ENCODE assay signal across 8 cellular contexts in the genomic region with DNA sequence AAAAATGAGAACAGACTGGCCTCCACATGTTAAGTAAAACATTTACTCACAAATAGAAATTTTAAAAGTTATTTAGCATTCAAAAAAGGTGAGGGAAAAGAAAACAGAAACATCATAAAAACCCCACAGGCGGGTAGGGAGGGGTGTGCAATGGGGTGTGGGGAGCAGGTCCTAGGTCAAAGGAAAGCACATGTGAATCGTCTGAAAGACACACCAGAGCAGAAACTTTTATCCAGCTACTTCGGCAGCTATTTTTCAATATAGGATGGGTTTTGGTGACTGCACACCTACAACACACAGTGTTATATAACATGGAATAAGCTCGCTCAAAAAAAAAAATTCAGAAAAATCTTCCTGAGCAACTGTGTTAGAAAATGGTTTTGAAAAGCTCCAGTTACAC. TPM values are rescaled to one million over a fixed set of nuclear protein-coding genes. Genes with fewer than 3 reads are reported as not detected.
DNase-seq lines count a peak whose midpoint lies in the region; ATAC-seq, FAIRE-seq and TF ChIP-seq lines count a peak whose summit lies in the region.

No MANE protein-coding gene starts in this region.

- no peaks in the 10 kb centered on the region for H3K27me3 ChIP-seq in HUES48 (ENCODE audit: control insufficient read depth, insufficient read depth, low read length)
- H3K27me3 ChIP-seq in upper lobe of right lung: no peaks in the 10 kb centered on the region

- H3K9me3 ChIP-seq in A549: no peaks in the 10 kb centered on the region
- H3K9me3 ChIP-seq in HUES48 (ENCODE audit: control insufficient read depth, insufficient read depth, low read length): no peaks in the 10 kb centered on the region
- no peaks in the 10 kb centered on the region for H3K9me3 ChIP-seq in upper lobe of right lung

- no peak for FAIRE-seq in A549 (lab: Jason Lieb, UNC)

- intact Hi-C loops in lower leg skin (cut with DNase I; ENCODE audit: low total_unique reads) (no loop called here), upper lobe of right lung (cut with DNase I) (no loop called here)

- H3K4me2 ChIP-seq in A549: peak overlapping the region; percentile 79

- no peak for TF ChIP-seq EP300 in A549 (IDR thresholded peaks at IDR 0.05)

- TF ChIP-seq CTCF in A549 (IDR thresholded peaks at IDR 0.05) (no peak), astrocyte of the spinal cord (IDR thresholded peaks at IDR 0.05; ENCODE audit: low read depth, low read length) (no peak), lower leg skin (IDR thresholded peaks at IDR 0.05) (no peak), upper lobe of right lung (IDR thresholded peaks at IDR 0.05) (no peak)

- 0 out of 2 replicates have a peak overlapping the region, but pooled peaks have one; percentile 51 for H3K9ac ChIP-seq in HUES48 (ENCODE audit: low read depth, low read length)

- POLR2A ChIA-PET in A549 (lab: Yijun Ruan, JAX): interaction anchor here (1.0 to 1.3 kb wide), 3 partner anchors 80 to 438 kb away, joined by 3 read pairs; partner anchors contain the start of genes ABCE1 and ANAPC10

- CTCF ChIA-PET in A549 (lab: Yijun Ruan, JAX): interaction anchor here (1.1 to 2.0 kb wide), 2 partner anchors 19 to 438 kb away, joined by 3 to 6 read pairs; no protein-coding TSS in a partner anchor

- 4% methylated on average over 4 of the region's 4 CpGs for WGBS in A549 (ENCODE audit: missing lambda C conversion rate)
- 7 to 8% methylated on average over 4 of the region's 4 CpGs for WGBS in lower leg skin, 2 donors

- H3K4me1 ChIP-seq in A549: peaks cover 13% of the 10 kb centered on the region; the same call in 2 of the 3 replicates
- peaks cover 19% of the 10 kb centered on the region for H3K4me1 ChIP-seq in HUES48 (ENCODE audit: control insufficient read depth, insufficient read depth, low read length)
- peaks cover 37% of the 10 kb centered on the region for H3K4me1 ChIP-seq in upper lobe of right lung

- H3K27ac ChIP-seq in A549: peak overlapping the region; percentile 85 to 99; a peak in 5 of 6 replicates
- H3K27ac ChIP-seq in HUES48 (ENCODE audit: low read depth, low read length): peak overlapping the region; percentile 64
- H3K27ac ChIP-seq in upper lobe of right lung: peak overlapping the region; percentile 96

- in situ Hi-C loops in astrocyte of the spinal cord (cut with HindIII; ENCODE audit: low sequenced_read_pairs): no loop called here

- no peak for DNase-seq in A549 (ENCODE audit: low read depth in 1 of 2, low spot score in 1 of 2)
- DNase-seq in astrocyte of the spinal cord (ENCODE audit: low read depth, low spot score): no peak
- DNase-seq in lower leg skin (ENCODE audit: low spot score in 2 of 2): no peak
- no peak for DNase-seq in upper lobe of right lung
- DNase-seq in NCI-H2196 treated with DMSO at 0.1 percent for 48 hours (lab: John Stamatoyannopoulos, UW; ENCODE audit: unreplicated experiment): no peak
- DNase-seq in AG08395 (ENCODE audit: low spot score): no peak

- TF ChIP-seq RAD21 in A549 (conservative IDR thresholded peaks at IDR 0.05 in 1 of 2, IDR thresholded peaks at IDR 0.05 in 1 of 2): no peak

- peaks cover 9% of the 10 kb centered on the region for H3K36me3 ChIP-seq in HUES48 (ENCODE audit: control insufficient read depth, insufficient read depth, low read length)
- peaks cover 7% of the 10 kb centered on the region for H3K36me3 ChIP-seq in upper lobe of right lung

- TF ChIP-seq POLR2A in A549 (IDR thresholded peaks at IDR 0.05; ENCODE audit: low read length): no peak
- no peak for TF ChIP-seq POLR2A in lower leg skin (IDR thresholded peaks at IDR 0.05)

- peak overlapping the region; percentile 65 for H3K4me3 ChIP-seq in A549
- peak overlapping the region; percentile 68 for H3K4me3 ChIP-seq in HUES48 (ENCODE audit: low read depth, low read length)
- peak overlapping the region; percentile 79 for H3K4me3 ChIP-seq in astrocyte of the spinal cord (ENCODE audit: low read depth, low read length)
- peak overlapping the region; percentile 89 for H3K4me3 ChIP-seq in lower leg skin (ENCODE audit: low read depth, poor library complexity, severe bottlenecking)
- H3K4me3 ChIP-seq in upper lobe of right lung: peak overlapping the region; percentile 73

- ATAC-seq in A549 (no peak), upper lobe of right lung (no peak), HG02588 (IDR thresholded peaks at IDR 0.05; ENCODE audit: unreplicated experiment) (no peak)

TF ChIP-seq in A549, 52 proteins besides CTCF, POLR2A, EP300 and RAD21:
- no peak for TF ChIP-seq NR3C1 (IDR thresholded peaks at IDR 0.05)
- no peak for TF ChIP-seq HEYL (CRISPR knock-in tag; IDR thresholded peaks at IDR 0.05)
- TF ChIP-seq JUNB (IDR thresholded peaks at IDR 0.05): no peak
- no peak for TF ChIP-seq HOXB5 (CRISPR knock-in tag; IDR thresholded peaks at IDR 0.05)
- TF ChIP-seq SMC3 (IDR thresholded peaks at IDR 0.05): no peak
- TF ChIP-seq HDAC2 (IDR thresholded peaks at IDR 0.05): no peak
- no peak for TF ChIP-seq ZNF302 (CRISPR knock-in tag; IDR thresholded peaks at IDR 0.05)
- no peak for TF ChIP-seq NFE2L2 (conservative IDR thresholded peaks at IDR 0.05; ENCODE audit: low read length)
- TF ChIP-seq HOXB13 (CRISPR knock-in tag; IDR thresholded peaks at IDR 0.05; ENCODE audit: low read depth): no peak
- no peak for TF ChIP-seq BHLHE40 (IDR thresholded peaks at IDR 0.05; ENCODE audit: low read depth, low read length)
- TF ChIP-seq ZC3H11A (IDR thresholded peaks at IDR 0.05): no peak

RNA-seq across cellular contexts. Expression of gene OTUD4, which starts 1.6 kb away (rescaled TPM):
- 28.3 and 34.8 TPM in 2 replicates for polyA plus RNA-seq in A549 (2011; rRNA removed)
- polyA plus RNA-seq in A549 (2012; cell fraction: cytosol; rRNA removed): 5.9 and 6.6 TPM in 2 replicates
- polyA plus RNA-seq in A549 (2012; cell fraction: nucleus; rRNA removed): 4.3 and 6.5 TPM in 2 replicates
- 11.5 to 13.1 TPM (median 12.6 TPM) in 3 replicates for polyA plus RNA-seq in A549 (2017; fragmentation: RNase III; extraction: RNeasy Plus Mini Kit Qiagen cat#74134 plus additional on column Dnase treatment)
- polyA minus RNA-seq in A549 (2011; rRNA and poly(A)+ RNA removed): 24.8 and 26.2 TPM in 2 replicates
- total RNA-seq in lower leg skin: 10 to 100 TPM; 26.7 to 38.2 (median 36.1) TPM
- 46.3 TPM for total RNA-seq in upper lobe of right lung
